In genomic region chr16:55711959-55712876, GRCh38 we compare ENCODE assay signal across 8 cellular contexts. TPM values are rescaled to one million over a fixed set of nuclear protein-coding genes. Genes with fewer than 3 reads are reported as not detected.
DNase-seq lines count a peak whose midpoint lies in the region; ATAC-seq and TF ChIP-seq lines count a peak whose summit lies in the region.

No MANE protein-coding gene starts in this region.

- no peak overlapping the region for H3K27ac ChIP-seq in right lobe of liver

- no peak overlapping the region for H3K4me3 Mint-ChIP-seq in chondrocyte (ENCODE audit: unreplicated experiment)

- no peaks in the 10 kb centered on the region for H3K9me3 ChIP-seq in right lobe of liver

- H3K36me3 ChIP-seq in right lobe of liver: no peaks in the 10 kb centered on the region

- H3K4me1 ChIP-seq in right lobe of liver: no peaks in the 10 kb centered on the region

- H3K36me3 Mint-ChIP-seq in chondrocyte (ENCODE audit: low read depth): no peaks in the 10 kb centered on the region

- 33% methylated on average over 7 of the region's 10 CpGs for WGBS in right lobe of liver (ENCODE audit: insufficient coverage, low coverage, low lambda C conversion rate, missing lambda C conversion rate)

- TF ChIP-seq CTCF in GM10266 (IDR thresholded peaks at IDR 0.05; ENCODE audit: control insufficient read depth, insufficient read depth, low read depth, missing control alignments) (peak; percentile 71), chondrocyte (IDR thresholded peaks at IDR 0.05) (peak; percentile 92), right lobe of liver (IDR thresholded peaks at IDR 0.05) (peak; percentile 70 to 78 (median 76))

- H3K4me3 ChIP-seq in right lobe of liver: no peak overlapping the region

- H3K27me3 ChIP-seq in right lobe of liver: no peaks in the 10 kb centered on the region

- intact Hi-C loops in right lobe of liver (cut with DNase I): loop anchor here (5.0 kb wide), 1 partner anchor 130 kb away; no protein-coding TSS in a partner anchor

- H3K9me3 Mint-ChIP-seq in chondrocyte (ENCODE audit: low read depth): no peaks in the 10 kb centered on the region

- H3K4me1 Mint-ChIP-seq in chondrocyte (ENCODE audit: low read depth): no peaks in the 10 kb centered on the region

- no peak for TF ChIP-seq POLR2A in right lobe of liver (IDR thresholded peaks at IDR 0.05)

- ATAC-seq in HG02678 (IDR thresholded peaks at IDR 0.05; ENCODE audit: unreplicated experiment) (peak; percentile 69), right lobe of liver (peak; percentile 92 to 98 (median 97)), GM18519 (IDR thresholded peaks at IDR 0.05; ENCODE audit: low FRiP score, unreplicated experiment) (no peak)

- peaks cover 46% of the 10 kb centered on the region for H3K27me3 Mint-ChIP-seq in chondrocyte (ENCODE audit: low read depth)

- peak; percentile 55 for DNase-seq in GM10266 (ENCODE audit: extremely low spot score)
- DNase-seq in NCI-H2227 (lab: John Stamatoyannopoulos, UW; ENCODE audit: unreplicated experiment): peak; percentile 73
- peak; percentile 16 for DNase-seq in activated CD4-positive, alpha-beta T cell treated with anti-CD3 and anti-CD28 coated beads for 1 hour
- no peak for DNase-seq in chondrocyte (ENCODE audit: low spot score)
- peak in 2 of 3 donors; percentile 67 to 78 for DNase-seq in right lobe of liver
- DNase-seq in stimulated activated CD8-positive, alpha-beta memory T cell treated with anti-CD3 and anti-CD28 coated beads, Interleukin-12 subunit alpha, Interleukin-12 subunit beta, amount 100 ng/mL, for 24 hours (ENCODE audit: extremely low read depth): peak; percentile 10

- no peak overlapping the region for H3K27ac Mint-ChIP-seq in chondrocyte (ENCODE audit: unreplicated experiment)

RNA-seq across cellular contexts. Expression of gene SLC6A2, which starts 56.4 kb away (rescaled TPM):
- total RNA-seq in chondrocyte (not detected in 3 replicates), right lobe of liver (1 to 10 TPM in 1 of 6 experiments, under 1 TPM in 2, not detected in 3; 0.37 to 2.9 (median 0.37) TPM)
